In the genomic region with DNA sequence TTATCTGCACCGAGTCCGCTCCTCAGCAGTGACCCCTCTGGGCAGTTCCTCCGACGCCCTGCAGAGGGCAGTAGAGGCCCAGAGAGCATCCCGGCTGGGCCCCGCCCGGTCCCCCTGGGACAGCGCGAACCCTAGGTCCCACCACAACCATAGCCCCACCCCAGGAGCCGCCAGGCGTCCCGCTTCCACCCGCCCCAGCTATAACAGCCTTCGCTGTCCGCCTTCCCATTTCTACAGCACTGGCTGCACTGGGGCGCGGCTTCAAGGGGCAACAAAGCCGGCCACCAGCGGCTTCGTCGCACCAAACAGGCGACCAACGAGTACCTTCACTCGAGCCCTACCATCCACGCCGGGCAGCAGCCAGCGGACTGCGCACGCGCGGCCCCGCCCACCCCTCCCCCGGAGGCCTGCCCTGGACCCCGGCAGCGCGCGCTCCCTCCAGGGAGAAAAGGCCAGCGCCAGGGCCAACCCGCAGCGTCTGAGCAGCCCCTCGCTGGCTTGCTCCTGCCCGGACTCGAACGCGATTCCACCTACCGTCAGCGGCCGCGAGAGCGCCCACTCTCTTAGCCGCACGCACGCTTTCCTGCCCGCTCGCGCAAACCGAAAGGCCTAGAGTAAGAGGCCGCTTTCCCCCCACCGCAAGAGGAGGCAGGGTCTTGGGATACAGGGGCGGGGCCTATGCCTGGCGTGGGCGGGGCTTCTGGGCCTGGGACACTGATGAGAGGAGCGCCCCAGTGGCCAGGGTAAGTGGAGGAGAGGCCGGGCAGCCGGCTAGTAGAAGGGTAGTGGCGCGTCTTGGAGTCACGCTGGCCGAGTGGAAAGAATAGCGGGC, we compare ENCODE assay signal across 8 cellular contexts. TPM values are rescaled to one million over a fixed set of nuclear protein-coding genes. Genes with fewer than 3 reads are reported as not detected.
A peak's percentile ranks its signal among the peaks of the same experiment; 100 is the strongest.
DNase-seq lines count a peak whose midpoint lies in the region; ATAC-seq and TF ChIP-seq lines count a peak whose summit lies in the region.

Gene NHEJ1, minus strand, starts transcription at position 630 of the 832 bp plus-strand sequence. CDS start 2,453 bp downstream, outside the sequence.

- peaks cover 8% of the 10 kb centered on the region for H3K27me3 Mint-ChIP-seq in nephron (ENCODE audit: low read depth)
- no peaks in the 10 kb centered on the region for H3K27me3 Mint-ChIP-seq in stimulated activated naive CD8-positive, alpha-beta T cell treated with anti-CD3 and anti-CD28 coated beads, Interleukin-15, Interleukin-2, amounts not matched to agents 100 ng/mL and 50 ng/mL, for 24 hours

- no peaks in the 10 kb centered on the region for H4K20me1 ChIP-seq in Karpas-422 (ENCODE audit: insufficient read depth, low read depth, low read length)

- H3K27ac Mint-ChIP-seq in nephron = peak within 1 kb of the TSS; percentile 92 to 99 (median 99)
- peak within 1 kb of the TSS; percentile 92 for H3K27ac Mint-ChIP-seq in stimulated activated naive CD8-positive, alpha-beta T cell treated with anti-CD3 and anti-CD28 coated beads, Interleukin-15, Interleukin-2, amounts not matched to agents 100 ng/mL and 50 ng/mL, for 24 hours

- H3K4me3 Mint-ChIP-seq in nephron = peak within 1 kb of the TSS; percentile 93 to 98 (median 95)
- H3K4me3 Mint-ChIP-seq in stimulated activated naive CD8-positive, alpha-beta T cell treated with anti-CD3 and anti-CD28 coated beads, Interleukin-15, Interleukin-2, amounts not matched to agents 100 ng/mL and 50 ng/mL, for 24 hours = peak within 1 kb of the TSS; percentile 86

- H3K9me3 ChIP-seq in Karpas-422 (ENCODE audit: low read length) = no peaks in the 10 kb centered on the region

- TF ChIP-seq CTCF in fibroblast of mammary gland (conservative IDR thresholded peaks at IDR 0.05; ENCODE audit: control insufficient read depth, insufficient read depth, low read depth, low read length) = peak; percentile 84
- peak; percentile 99 to 100 (median 99) for TF ChIP-seq CTCF in nephron (IDR thresholded peaks at IDR 0.05; ENCODE audit: unreplicated experiment in 3 of 3)

- no peaks in the 10 kb centered on the region for H3K27me3 ChIP-seq in Karpas-422 (ENCODE audit: low read length)

- peaks cover 20% of the 10 kb centered on the region for H3K4me1 ChIP-seq in Karpas-422 (ENCODE audit: low read length)

- H3K4me1 Mint-ChIP-seq in nephron = peaks cover 17% of the 10 kb centered on the region
- peaks cover 17% of the 10 kb centered on the region for H3K4me1 Mint-ChIP-seq in stimulated activated naive CD8-positive, alpha-beta T cell treated with anti-CD3 and anti-CD28 coated beads, Interleukin-15, Interleukin-2, amounts not matched to agents 100 ng/mL and 50 ng/mL, for 24 hours (ENCODE audit: low read depth)

- H3K36me3 Mint-ChIP-seq in nephron (ENCODE audit: low read depth) = peaks cover 14% of the 10 kb centered on the region
- H3K36me3 Mint-ChIP-seq in stimulated activated naive CD8-positive, alpha-beta T cell treated with anti-CD3 and anti-CD28 coated beads, Interleukin-15, Interleukin-2, amounts not matched to agents 100 ng/mL and 50 ng/mL, for 24 hours (ENCODE audit: low read depth) = peaks cover 10% of the 10 kb centered on the region

- no peaks in the 10 kb centered on the region for H3K9me3 Mint-ChIP-seq in nephron
- H3K9me3 Mint-ChIP-seq in stimulated activated naive CD8-positive, alpha-beta T cell treated with anti-CD3 and anti-CD28 coated beads, Interleukin-15, Interleukin-2, amounts not matched to agents 100 ng/mL and 50 ng/mL, for 24 hours = no peaks in the 10 kb centered on the region

- peak within 1 kb of the TSS; percentile 82 for H3K9ac ChIP-seq in Karpas-422 (ENCODE audit: low read length)

- peak within 1 kb of the TSS; percentile 79 for H3K27ac ChIP-seq in Karpas-422 (ENCODE audit: low read length)

- H3K4me2 ChIP-seq in Karpas-422 (ENCODE audit: low read depth, low read length, poor library complexity, severe bottlenecking) = peak within 1 kb of the TSS; percentile 99

- peak within 1 kb of the TSS; percentile 84 for H3K4me3 ChIP-seq in Karpas-422 (ENCODE audit: low read length)
- H3K4me3 ChIP-seq in fibroblast of mammary gland (ENCODE audit: control insufficient read depth, low read depth, low read length) = peak within 1 kb of the TSS; percentile 75

- no peaks in the 10 kb centered on the region for H3K36me3 ChIP-seq in Karpas-422 (ENCODE audit: insufficient read depth, low read length)

- peak; percentile 83 for ATAC-seq in GM21786 (IDR thresholded peaks at IDR 0.05; ENCODE audit: unreplicated experiment)

- H2AFZ ChIP-seq in Karpas-422 (ENCODE audit: low read length) = peak within 1 kb of the TSS; percentile 93

- no peaks in the 10 kb centered on the region; the same call in 1 of the 2 replicates for H3K79me2 ChIP-seq in Karpas-422 (ENCODE audit: low read length)

- peak; percentile 94 for DNase-seq in Daoy (ENCODE audit: low read depth)
- peak; percentile 96 for DNase-seq in Karpas-422
- peak; percentile 93 for DNase-seq in RPMI7951 (ENCODE audit: low read depth)
- DNase-seq in activated T-helper 1 cell treated with anti-CD3 and anti-CD28 coated beads, Interleukin-2, amount 50 U/mL, for 16 hours (ENCODE audit: low read depth in 1 of 2, low spot score in 1 of 2) = peak; percentile 84
- DNase-seq in fibroblast of mammary gland (ENCODE audit: low read depth) = peak; percentile 92

- no peaks in the 10 kb centered on the region for H3K9me2 ChIP-seq in Karpas-422 (replicated peaks; ENCODE audit: insufficient read depth, low read length)

RNA-seq across cellular contexts. Expression of gene NHEJ1, which starts in this region (rescaled TPM):
- 13.6 and 22.0 TPM in 2 replicates for total RNA-seq in Daoy (2014; rRNA removed; shearing (Covaris generic))
- 10.4 and 21.5 TPM in 2 replicates for total RNA-seq in Karpas-422 (2014; rRNA removed; shearing (Covaris generic); ENCODE audit: low replicate concordance)
- 24.1 and 31.0 TPM in 2 replicates for total RNA-seq in RPMI7951 (2014; rRNA removed; shearing (Covaris generic))

Comparison
In these comparisons a context has a peak if more than half of its experiments do, and no peak if none do; other contexts are left out.
1. Peak in every context shown above with its lines: DNase-seq, ATAC-seq, H3K4me3 ChIP-seq and H3K27ac ChIP-seq.